ENCODE assay signal across 17 cellular contexts in the genomic region with DNA sequence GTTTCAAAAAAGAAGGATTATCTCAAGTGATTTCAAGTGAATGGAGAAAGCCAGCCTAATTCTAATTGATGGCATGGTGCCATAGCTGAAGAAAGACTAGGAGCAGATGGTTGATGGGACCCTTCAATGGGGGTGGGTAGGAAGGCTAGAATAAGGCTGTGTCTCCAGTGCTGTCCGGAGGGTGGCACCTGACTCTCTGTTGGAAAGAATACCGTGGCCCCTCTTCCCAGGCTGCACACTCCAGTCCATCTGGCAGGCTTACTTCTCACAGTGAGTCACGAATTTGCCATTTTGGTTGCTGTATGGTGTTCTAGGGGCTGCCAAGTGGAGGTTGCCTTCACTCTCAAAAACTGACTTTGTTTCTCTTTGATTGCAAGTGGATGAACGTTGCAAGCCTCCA. TPM values are rescaled to one million over a fixed set of nuclear protein-coding genes. Genes with fewer than 3 reads are reported as not detected.
DNase-seq lines count a peak whose midpoint lies in the region; ATAC-seq and TF ChIP-seq lines count a peak whose summit lies in the region.
"Had no signal": no experiment of that assay in that cellular context is flagged by ENCODE, and none has a peak within 500 bp of the region (broad histone marks: within the 10 kb centered on the region; RNA-seq: fewer than 3 reads in every experiment).

No MANE protein-coding gene starts in this region.

- intact Hi-C loops in CD4-positive, alpha-beta T cell (cut with DNase I, micrococcal nuclease): no loop called here

- DNase-seq in D341Med (ENCODE audit: low spot score): peak; percentile 83
- peak; percentile 77 for DNase-seq in DMS 273 treated with DMSO at 0.1 percent for 48 hours (lab: John Stamatoyannopoulos, UW)
- DNase-seq in NCI-H1694 (lab: John Stamatoyannopoulos, UW): peak; percentile 82
- peak; percentile 96 for DNase-seq in NCI-H82 treated with DMSO at 0.1 percent for 48 hours (lab: John Stamatoyannopoulos, UW; ENCODE audit: unreplicated experiment)
- DNase-seq in MG63: no peak
- no peak for DNase-seq in foreskin fibroblast
- DNase-seq in CD4-positive, alpha-beta T cell: no peak
- DNase-seq: CD8-positive, alpha-beta memory T cell; DMS153; GOT3; KG1; MM.1S; NCI-H1417 treated with DMSO at 0.1 percent for 48 hours; NCI-H774 had no signal

- no peaks in the 10 kb centered on the region for H3K9me3 ChIP-seq in MG63
- no peaks in the 10 kb centered on the region for H3K9me3 ChIP-seq in CD4-positive, alpha-beta T cell (ENCODE audit: control insufficient read depth, low read length)

- CTCF ChIA-PET in CD4-positive, alpha-beta T cell (lab: Charles Lee): no interaction called here

- no peaks in the 10 kb centered on the region for H3K4me1 Mint-ChIP-seq in CD4-positive, alpha-beta T cell (ENCODE audit: low read depth)
- H3K4me1 Mint-ChIP-seq: CD8-positive, alpha-beta memory T cell had no signal

- peaks cover 57% of the 10 kb centered on the region for H3K27me3 Mint-ChIP-seq in CD4-positive, alpha-beta T cell

- H3K36me3 Mint-ChIP-seq in CD4-positive, alpha-beta T cell (ENCODE audit: low read depth): no peaks in the 10 kb centered on the region

- peaks cover 6% of the 10 kb centered on the region; the same call in 1 of the 2 replicates for H3K27me3 ChIP-seq in MG63
- peaks cover 5% of the 10 kb centered on the region for H3K27me3 ChIP-seq in CD4-positive, alpha-beta T cell (ENCODE audit: control insufficient read depth, insufficient read depth, low read length)

- no peak overlapping the region for H3K27ac ChIP-seq in CD4-positive, alpha-beta T cell (ENCODE audit: low read depth, low read length)

- peaks cover 2% of the 10 kb centered on the region for H3K9me3 Mint-ChIP-seq in CD4-positive, alpha-beta T cell
- H3K9me3 Mint-ChIP-seq: T-helper 2 cell treated with Interferon-gamma antibody and Interleukin-4, amounts not matched to agents 5 μg/mL and 100 μg/mL, for 36 hours had no signal

- no peak for ATAC-seq in CD4-positive, alpha-beta T cell (ENCODE audit: poor library complexity)

- POLR2A ChIA-PET in CD4-positive, alpha-beta T cell (lab: Charles Lee): no interaction called here

- TF ChIP-seq CTCF in foreskin fibroblast (IDR thresholded peaks at IDR 0.05; ENCODE audit: low read depth, low read length): no peak
- no peak for TF ChIP-seq CTCF in CD4-positive, alpha-beta T cell (IDR thresholded peaks at IDR 0.05)

- H3K4me3 ChIP-seq in MG63: no peak overlapping the region
- H3K4me3 ChIP-seq in foreskin fibroblast (ENCODE audit: low read depth in 1 of 2, low read length in 2 of 2): no peak overlapping the region

- no peaks in the 10 kb centered on the region for H3K36me3 ChIP-seq in MG63

- no peak overlapping the region for H3K4me3 Mint-ChIP-seq in CD4-positive, alpha-beta T cell
- H3K4me3 Mint-ChIP-seq: CD8-positive, alpha-beta memory T cell; T-helper 2 cell treated with Interferon-gamma antibody and Interleukin-4, amounts not matched to agents 5 μg/mL and 100 μg/mL, for 36 hours had no signal

- no peak overlapping the region for H3K27ac Mint-ChIP-seq in CD4-positive, alpha-beta T cell
- H3K27ac Mint-ChIP-seq: CD8-positive, alpha-beta memory T cell; T-helper 2 cell treated with Interferon-gamma antibody and Interleukin-4, amounts not matched to agents 5 μg/mL and 100 μg/mL, for 36 hours had no signal

RNA-seq across cellular contexts. Expression of a gene that starts 51.0 kb away (rescaled TPM):
- not detected in 2 replicates for total RNA-seq in MG63 (2014; rRNA removed; shearing (Covaris generic); ENCODE audit: low replicate concordance)
- not detected for total RNA-seq in CD4-positive, alpha-beta T cell
- total RNA-seq: CD8-positive, alpha-beta memory T cell; OCI-LY7; RPMI7951 had no signal

Comparison
In these comparisons a context has a peak if more than half of its experiments do, and no peak if none do; other contexts are left out.
1. DNase-seq: peak in D341Med (single experiment), DMS 273 treated with DMSO at 0.1 percent for 48 hours (single experiment), NCI-H1694 (single experiment) and NCI-H82 treated with DMSO at 0.1 percent for 48 hours (single experiment); none in MG63 (single experiment), foreskin fibroblast (0 of 2) and CD4-positive, alpha-beta T cell (0 of 10).